Comparison of ENCODE assay signal across 16 cellular contexts in genomic region chr20:51195419-51195901, GRCh38.
DNase-seq lines count a peak whose midpoint lies in the region; FAIRE-seq and TF ChIP-seq lines count a peak whose summit lies in the region.
"Had no signal": no experiment of that assay in that cellular context is flagged by ENCODE, and none has a peak within 500 bp of the region (broad histone marks: within the 10 kb centered on the region; RNA-seq: fewer than 3 reads in every experiment).

No MANE protein-coding gene starts in this region.

- no peak overlapping the region for H2AFZ ChIP-seq in GM23248

- TF ChIP-seq CTCF in astrocyte of the spinal cord (IDR thresholded peaks at IDR 0.05; ENCODE audit: low read depth, low read length): no peak
- TF ChIP-seq CTCF in D721Med (IDR thresholded peaks at IDR 0.05; ENCODE audit: insufficient read depth, missing control alignments): no peak

- H3F3A ChIP-seq in GM23248 (ENCODE audit: insufficient read depth): no peaks in the 10 kb centered on the region

- 52 to 59% methylated on average over 10 of the region's 10 CpGs for WGBS in GM23248 (ENCODE audit: low coverage in 1 of 2, low lambda C conversion rate in 2 of 2, missing lambda C conversion rate in 2 of 2), 2 experiments

- no peak overlapping the region for H3K27ac ChIP-seq in GM23248

- H3K9me2 ChIP-seq in GM23248 (ENCODE audit: insufficient read depth): no peaks in the 10 kb centered on the region

- H3K4me3 ChIP-seq in GM23248 (no peak overlapping the region), astrocyte of the spinal cord (ENCODE audit: low read depth, low read length) (no peak overlapping the region)
- H3K4me3 ChIP-seq: lung had no signal

- H3K36me3 ChIP-seq in GM23248 (ENCODE audit: low read depth): no peaks in the 10 kb centered on the region

- no peak overlapping the region for H3K4me2 ChIP-seq in GM23248 (ENCODE audit: unreplicated experiment)

- H3K9me3 ChIP-seq in GM23248 (ENCODE audit: low read depth): no peaks in the 10 kb centered on the region

- peaks cover 14% of the 10 kb centered on the region; the same call in 1 of the 2 replicates for H3K4me1 ChIP-seq in GM23248 (ENCODE audit: insufficient read depth)

- no peak for TF ChIP-seq EP300 in Ishikawa (IDR thresholded peaks at IDR 0.05; ENCODE audit: borderline replicate concordance)

- peak; percentile 80 for DNase-seq in GM23248
- peak; percentile 76 for DNase-seq in astrocyte of the spinal cord (ENCODE audit: low read depth, low spot score)
- peak; percentile 85 for DNase-seq in kidney glomerular epithelial cell (lab: John Stamatoyannopoulos, UW)
- DNase-seq in D721Med (ENCODE audit: insufficient read length, low spot score): no peak
- DNase-seq in T-helper 1 cell: no peak
- no peak for DNase-seq in NAMALWA (ENCODE audit: low spot score)
- DNase-seq: activated CD4-positive, alpha-beta T cell treated with anti-CD3 and anti-CD28 coated beads, Interleukin-2, amount 10 ng/mL, durations not matched to agents 7 days and 5 days; activated effector memory CD4-positive, alpha-beta T cell treated with Interleukin-2 at 50 U/mL for 16 hours; CD4-positive, alpha-beta memory T cell; NCI-H1105; NCI-H446; T-helper 2 cell had no signal

- no peaks in the 10 kb centered on the region for H4K20me1 ChIP-seq in GM23248 (ENCODE audit: insufficient read depth)

- H3K9ac ChIP-seq in GM23248: no peak overlapping the region

- H3K79me2 ChIP-seq in GM23248 (ENCODE audit: insufficient read depth): no peaks in the 10 kb centered on the region

- no peak for FAIRE-seq in D721Med (lab: Jason Lieb, UNC)
- FAIRE-seq: GM18507, H54 had no signal

- in situ Hi-C loops in GM23248 (cut with MboI) (no loop called here), astrocyte of the spinal cord (cut with HindIII; ENCODE audit: low sequenced_read_pairs) (no loop called here)

- H3K27me3 ChIP-seq in GM23248 (replicated peaks; ENCODE audit: insufficient read depth): no peaks in the 10 kb centered on the region

- TF ChIP-seq RAD21 in Ishikawa (IDR thresholded peaks at IDR 0.05; ENCODE audit: low read depth): no peak

TF ChIP-seq in Ishikawa, 13 proteins besides CTCF, POLR2A, EP300 and RAD21:
- TF ChIP-seq TEAD4 (IDR thresholded peaks at IDR 0.05) (no peak), USF1 (IDR thresholded peaks at IDR 0.05) (peak; percentile 25; the same call in 1 of the 2 replicates)
TF ChIP-seq in Ishikawa: peak in this region for 1.

Comparison
In these comparisons a context has a peak if more than half of its experiments do, and no peak if none do; other contexts are left out.
1. DNase-seq: peak in GM23248 (single experiment), astrocyte of the spinal cord (single experiment) and kidney glomerular epithelial cell (single experiment); none in D721Med (single experiment), T-helper 1 cell (0 of 5) and NAMALWA (single experiment).